1 cellular context compared by ENCODE assay signal in genomic region chr2:219331560-219332213, GRCh38.
TF ChIP-seq lines count a peak whose summit lies in the region.

No MANE protein-coding gene starts in this region.

TF ChIP-seq in K562, 482 proteins besides CTCF, POLR2A, EP300 and RAD21 (continued from another document):
- TF ChIP-seq ZNF511 (CRISPR knock-in tag; IDR thresholded peaks at IDR 0.05), result peak; percentile 83
- TF ChIP-seq EGR1 (conservative IDR thresholded peaks at IDR 0.05), result peak; percentile 27; the same call in 1 of the 2 replicates
- TF ChIP-seq, protein P1, sequence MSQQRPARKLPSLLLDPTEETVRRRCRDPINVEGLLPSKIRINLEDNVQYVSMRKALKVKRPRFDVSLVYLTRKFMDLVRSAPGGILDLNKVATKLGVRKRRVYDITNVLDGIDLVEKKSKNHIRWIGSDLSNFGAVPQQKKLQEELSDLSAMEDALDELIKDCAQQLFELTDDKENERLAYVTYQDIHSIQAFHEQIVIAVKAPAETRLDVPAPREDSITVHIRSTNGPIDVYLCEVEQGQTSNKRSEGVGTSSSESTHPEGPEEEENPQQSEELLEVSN (IDR thresholded peaks at IDR 0.05; ENCODE audit: borderline replicate concordance in 1 of 2, extremely low read depth in 1 of 2, insufficient read depth in 1 of 2, insufficient read length in 1 of 2, low read depth in 1 of 2, low read length in 1 of 2, poor library complexity in 1 of 2, severe bottlenecking in 1 of 2), result peak in 1 of 2 experiments; percentile 47
- 0 out of 2 replicates have a peak, but pooled peaks have one; percentile 31 for TF ChIP-seq ZNF766 (CRISPR knock-in tag; conservative IDR thresholded peaks at IDR 0.05)
- no peak for TF ChIP-seq FOXA3 (CRISPR knock-in tag; conservative IDR thresholded peaks at IDR 0.05 in 1 of 2, IDR thresholded peaks at IDR 0.05 in 1 of 2)
- TF ChIP-seq KDM5B (IDR thresholded peaks at IDR 0.05; ENCODE audit: insufficient replicate concordance, low read depth, low read length), result no peak
- TF ChIP-seq, protein P2, sequence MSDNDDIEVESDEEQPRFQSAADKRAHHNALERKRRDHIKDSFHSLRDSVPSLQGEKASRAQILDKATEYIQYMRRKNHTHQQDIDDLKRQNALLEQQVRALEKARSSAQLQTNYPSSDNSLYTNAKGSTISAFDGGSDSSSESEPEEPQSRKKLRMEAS (CRISPR knock-in tag; IDR thresholded peaks at IDR 0.05), result peak; percentile 42; the same call in 1 of the 2 replicates
- no peak for TF ChIP-seq ELK1 (CRISPR knock-in tag; IDR thresholded peaks at IDR 0.05)
- no peak for TF ChIP-seq RBM14 (IDR thresholded peaks at IDR 0.05; ENCODE audit: borderline replicate concordance, insufficient read depth, low read depth, low read length)
- TF ChIP-seq CREB1 (IDR thresholded peaks at IDR 0.05), result no peak
- 0 out of 2 replicates have a peak, but pooled peaks have one; percentile 30 for TF ChIP-seq CREB1 (CRISPR knock-in tag; IDR thresholded peaks at IDR 0.05)
- TF ChIP-seq LCOR (CRISPR knock-in tag; IDR thresholded peaks at IDR 0.05), result peak; percentile 28; the same call in 1 of the 2 replicates
- TF ChIP-seq CREM (IDR thresholded peaks at IDR 0.05; ENCODE audit: low read depth), result peak; percentile 48; the same call in 1 of the 2 replicates
- peak; percentile 65; the same call in 1 of the 2 replicates for TF ChIP-seq NR2C2 (CRISPR knock-in tag; IDR thresholded peaks at IDR 0.05)
- no peak for TF ChIP-seq NR2C2 (tag; IDR thresholded peaks at IDR 0.05)
- TF ChIP-seq, protein P3, sequence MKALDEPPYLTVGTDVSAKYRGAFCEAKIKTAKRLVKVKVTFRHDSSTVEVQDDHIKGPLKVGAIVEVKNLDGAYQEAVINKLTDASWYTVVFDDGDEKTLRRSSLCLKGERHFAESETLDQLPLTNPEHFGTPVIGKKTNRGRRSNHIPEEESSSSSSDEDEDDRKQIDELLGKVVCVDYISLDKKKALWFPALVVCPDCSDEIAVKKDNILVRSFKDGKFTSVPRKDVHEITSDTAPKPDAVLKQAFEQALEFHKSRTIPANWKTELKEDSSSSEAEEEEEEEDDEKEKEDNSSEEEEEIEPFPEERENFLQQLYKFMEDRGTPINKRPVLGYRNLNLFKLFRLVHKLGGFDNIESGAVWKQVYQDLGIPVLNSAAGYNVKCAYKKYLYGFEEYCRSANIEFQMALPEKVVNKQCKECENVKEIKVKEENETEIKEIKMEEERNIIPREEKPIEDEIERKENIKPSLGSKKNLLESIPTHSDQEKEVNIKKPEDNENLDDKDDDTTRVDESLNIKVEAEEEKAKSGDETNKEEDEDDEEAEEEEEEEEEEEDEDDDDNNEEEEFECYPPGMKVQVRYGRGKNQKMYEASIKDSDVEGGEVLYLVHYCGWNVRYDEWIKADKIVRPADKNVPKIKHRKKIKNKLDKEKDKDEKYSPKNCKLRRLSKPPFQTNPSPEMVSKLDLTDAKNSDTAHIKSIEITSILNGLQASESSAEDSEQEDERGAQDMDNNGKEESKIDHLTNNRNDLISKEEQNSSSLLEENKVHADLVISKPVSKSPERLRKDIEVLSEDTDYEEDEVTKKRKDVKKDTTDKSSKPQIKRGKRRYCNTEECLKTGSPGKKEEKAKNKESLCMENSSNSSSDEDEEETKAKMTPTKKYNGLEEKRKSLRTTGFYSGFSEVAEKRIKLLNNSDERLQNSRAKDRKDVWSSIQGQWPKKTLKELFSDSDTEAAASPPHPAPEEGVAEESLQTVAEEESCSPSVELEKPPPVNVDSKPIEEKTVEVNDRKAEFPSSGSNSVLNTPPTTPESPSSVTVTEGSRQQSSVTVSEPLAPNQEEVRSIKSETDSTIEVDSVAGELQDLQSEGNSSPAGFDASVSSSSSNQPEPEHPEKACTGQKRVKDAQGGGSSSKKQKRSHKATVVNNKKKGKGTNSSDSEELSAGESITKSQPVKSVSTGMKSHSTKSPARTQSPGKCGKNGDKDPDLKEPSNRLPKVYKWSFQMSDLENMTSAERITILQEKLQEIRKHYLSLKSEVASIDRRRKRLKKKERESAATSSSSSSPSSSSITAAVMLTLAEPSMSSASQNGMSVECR (CRISPR knock-in tag; IDR thresholded peaks at IDR 0.05), result peak; percentile 36; the same call in 1 of the 2 replicates
TF ChIP-seq in K562: peak in this region for 31.
